9 cellular contexts compared by ENCODE assay signal in the genomic region with DNA sequence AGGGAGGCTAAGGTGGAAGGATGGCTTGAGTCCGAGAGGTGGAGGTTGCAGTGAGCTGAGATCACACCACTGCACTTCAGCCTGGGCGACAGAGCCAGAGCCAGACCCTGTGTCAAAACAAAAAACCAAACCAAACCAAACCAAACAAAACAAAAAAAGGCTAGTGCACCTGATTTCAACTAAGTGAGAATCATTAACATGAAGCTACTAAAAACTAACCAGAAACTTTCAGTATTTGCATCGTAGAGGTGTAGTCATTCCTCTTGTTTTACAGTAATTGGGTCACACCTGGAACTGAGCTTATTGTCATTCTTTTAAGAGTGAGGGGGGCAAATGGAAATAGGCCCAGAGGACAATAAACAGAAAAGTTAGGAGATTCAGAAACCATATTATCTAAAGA.
DNase-seq lines count a peak whose midpoint lies in the region; ATAC-seq lines count a peak whose summit lies in the region.
"Had no signal": no experiment of that assay in that cellular context is flagged by ENCODE, and none has a peak within 500 bp of the region (broad histone marks: within the 10 kb centered on the region; RNA-seq: fewer than 3 reads in every experiment).

No MANE protein-coding gene starts in this region.

- DNase-seq in effector memory CD8-positive, alpha-beta T cell: no peak
- no peak for DNase-seq in NCI-H146 treated with DMSO at 0.1 percent for 48 hours (lab: John Stamatoyannopoulos, UW; ENCODE audit: unreplicated experiment)
- no peak for DNase-seq in NCI-H1436 treated with DMSO at 0.1 percent for 48 hours (lab: John Stamatoyannopoulos, UW)
- no peak for DNase-seq in NCI-H510A (lab: John Stamatoyannopoulos, UW)
- DNase-seq: Kasumi-1, testis had no signal

- H3K27ac Mint-ChIP-seq in effector memory CD8-positive, alpha-beta T cell: peak overlapping the region; percentile 61 to 78

- H3K4me1 Mint-ChIP-seq in effector memory CD8-positive, alpha-beta T cell (ENCODE audit: low read depth in 2 of 2): peaks cover 38 to 57% of the 10 kb centered on the region in 2 donors

- peak; percentile 75 for ATAC-seq in GM18861 (IDR thresholded peaks at IDR 0.05; ENCODE audit: unreplicated experiment)
- ATAC-seq in GM21390 (IDR thresholded peaks at IDR 0.05; ENCODE audit: unreplicated experiment): peak; percentile 79
- peak; percentile 81 for ATAC-seq in HG03135 (IDR thresholded peaks at IDR 0.05; ENCODE audit: unreplicated experiment)
- no peak for ATAC-seq in effector memory CD8-positive, alpha-beta T cell (replicated peaks)

- H3K27me3 Mint-ChIP-seq in effector memory CD8-positive, alpha-beta T cell: no peaks in the 10 kb centered on the region

- H3K9me3 Mint-ChIP-seq in effector memory CD8-positive, alpha-beta T cell: no peaks in the 10 kb centered on the region

- H3K36me3 Mint-ChIP-seq in effector memory CD8-positive, alpha-beta T cell (ENCODE audit: insufficient read depth): peaks cover 45% of the 10 kb centered on the region

- no peak overlapping the region for H3K4me3 Mint-ChIP-seq in effector memory CD8-positive, alpha-beta T cell
